In the genomic region with DNA sequence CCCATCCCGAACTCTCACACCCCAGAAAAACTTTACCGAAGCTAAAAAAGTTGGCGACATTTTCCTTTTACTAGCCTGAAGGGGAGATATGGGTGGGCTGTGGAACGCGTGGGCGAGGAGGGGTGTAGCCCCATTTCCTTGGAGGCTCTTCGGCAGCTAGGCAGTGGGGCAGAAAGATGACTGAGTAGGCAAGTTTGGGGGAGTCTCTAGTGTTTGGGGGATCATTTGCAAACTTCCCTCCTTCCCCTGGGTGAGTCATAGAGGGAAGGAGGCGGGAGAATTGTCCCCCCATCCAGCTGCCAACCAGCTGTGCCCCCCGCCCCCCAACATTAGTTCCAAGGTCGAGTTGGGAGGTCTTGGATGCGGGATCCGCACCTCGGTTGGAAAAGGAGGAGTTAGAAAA, we compare ENCODE assay signal across 8 cellular contexts. TPM values are rescaled to one million over a fixed set of nuclear protein-coding genes. Genes with fewer than 3 reads are reported as not detected.
A peak's percentile ranks its signal among the peaks of the same experiment; 100 is the strongest.
DNase-seq lines count a peak whose midpoint lies in the region; ATAC-seq and TF ChIP-seq lines count a peak whose summit lies in the region.

No MANE protein-coding gene starts in this region.

- POLR2A ChIA-PET in activated naive CD8-positive, alpha-beta T cell treated with anti-CD3 and anti-CD28 coated beads, Interleukin-2, amount 10 ng/mL, durations not matched to agents 7 days and 5 days (lab: Charles Lee), result interaction anchor here (0.5 to 9.9 kb wide), 5 partner anchors 8 to 249 kb away, joined by 3 to 119 read pairs (median 4); a partner anchor contains a TSS

- peaks cover 51% of the 10 kb centered on the region for H3K4me1 Mint-ChIP-seq in activated naive CD4-positive, alpha-beta T cell treated with anti-CD3 and anti-CD28 coated beads, Interleukin-2, amount 50 U/mL, for 24 hours
- peaks cover 33% of the 10 kb centered on the region for H3K4me1 Mint-ChIP-seq in activated naive CD8-positive, alpha-beta T cell treated with anti-CD3 and anti-CD28 coated beads, Interleukin-2, amount 10 ng/mL, durations not matched to agents 7 days and 5 days

- H3K4me1 ChIP-seq in suprapubic skin, result peaks cover 45% of the 10 kb centered on the region

- peak overlapping the region; percentile 97 for H3K4me3 Mint-ChIP-seq in activated naive CD4-positive, alpha-beta T cell treated with anti-CD3 and anti-CD28 coated beads, Interleukin-2, amount 50 U/mL, for 24 hours
- H3K4me3 Mint-ChIP-seq in activated naive CD8-positive, alpha-beta T cell treated with anti-CD3 and anti-CD28 coated beads, Interleukin-2, amount 10 ng/mL, durations not matched to agents 7 days and 5 days, result peak overlapping the region; percentile 92

- H3K36me3 Mint-ChIP-seq in activated naive CD4-positive, alpha-beta T cell treated with anti-CD3 and anti-CD28 coated beads, Interleukin-2, amount 50 U/mL, for 24 hours, result no peaks in the 10 kb centered on the region
- no peaks in the 10 kb centered on the region for H3K36me3 Mint-ChIP-seq in activated naive CD8-positive, alpha-beta T cell treated with anti-CD3 and anti-CD28 coated beads, Interleukin-2, amount 10 ng/mL, durations not matched to agents 7 days and 5 days

- peak overlapping the region; percentile 70 for H3K27ac ChIP-seq in suprapubic skin

- peak overlapping the region; percentile 61 for H3K4me3 ChIP-seq in kidney epithelial cell (ENCODE audit: low read depth, low read length)
- peak overlapping the region; percentile 75 for H3K4me3 ChIP-seq in suprapubic skin

- H3K27ac Mint-ChIP-seq in activated naive CD4-positive, alpha-beta T cell treated with anti-CD3 and anti-CD28 coated beads, Interleukin-2, amount 50 U/mL, for 24 hours, result no peak overlapping the region
- peak overlapping the region; percentile 37 for H3K27ac Mint-ChIP-seq in activated naive CD8-positive, alpha-beta T cell treated with anti-CD3 and anti-CD28 coated beads, Interleukin-2, amount 10 ng/mL, durations not matched to agents 7 days and 5 days

- H3K27me3 ChIP-seq in kidney epithelial cell (ENCODE audit: control insufficient read depth, insufficient read depth, low read length), result peaks cover 9% of the 10 kb centered on the region
- H3K27me3 ChIP-seq in suprapubic skin, result peaks cover under 1% of the 10 kb centered on the region

- TF ChIP-seq EP300 in suprapubic skin (IDR thresholded peaks at IDR 0.05), result no peak

- no peak for TF ChIP-seq CTCF in kidney epithelial cell (IDR thresholded peaks at IDR 0.05; ENCODE audit: insufficient read depth, low read length, poor library complexity, severe bottlenecking)
- no peak for TF ChIP-seq CTCF in suprapubic skin (IDR thresholded peaks at IDR 0.05)

- peaks cover 2% of the 10 kb centered on the region for H3K27me3 Mint-ChIP-seq in activated naive CD4-positive, alpha-beta T cell treated with anti-CD3 and anti-CD28 coated beads, Interleukin-2, amount 50 U/mL, for 24 hours
- peaks cover 11% of the 10 kb centered on the region for H3K27me3 Mint-ChIP-seq in activated naive CD8-positive, alpha-beta T cell treated with anti-CD3 and anti-CD28 coated beads, Interleukin-2, amount 10 ng/mL, durations not matched to agents 7 days and 5 days

- WGBS in suprapubic skin, result under 1% methylated on average over 12 of the region's 13 CpGs

- H3K9me3 Mint-ChIP-seq in activated naive CD4-positive, alpha-beta T cell treated with anti-CD3 and anti-CD28 coated beads, Interleukin-2, amount 50 U/mL, for 24 hours, result no peaks in the 10 kb centered on the region
- no peaks in the 10 kb centered on the region for H3K9me3 Mint-ChIP-seq in activated naive CD8-positive, alpha-beta T cell treated with anti-CD3 and anti-CD28 coated beads, Interleukin-2, amount 10 ng/mL, durations not matched to agents 7 days and 5 days

- DNase-seq in activated naive CD4-positive, alpha-beta T cell treated with Interleukin-2 at 50 U/mL for 16 hours, result no peak
- no peak for DNase-seq in activated naive CD8-positive, alpha-beta T cell treated with anti-CD3 and anti-CD28 coated beads, Interleukin-2, amount 10 ng/mL, durations not matched to agents 7 days and 5 days
- DNase-seq in kidney epithelial cell (ENCODE audit: low read depth) (no peak), suprapubic skin (ENCODE audit: low spot score in 2 of 2) (no peak), OCI-M2 (lab: John Stamatoyannopoulos, UW; ENCODE audit: unreplicated experiment) (no peak), NCI-H1105 (lab: John Stamatoyannopoulos, UW) (no peak)

- ATAC-seq in activated naive CD8-positive, alpha-beta T cell treated with anti-CD3 and anti-CD28 coated beads, Interleukin-2, amount 10 ng/mL, durations not matched to agents 7 days and 5 days (ENCODE audit: low read depth), result no peak
- ATAC-seq in GM21825 (IDR thresholded peaks at IDR 0.05; ENCODE audit: unreplicated experiment), result no peak

- no peaks in the 10 kb centered on the region for H3K9me3 ChIP-seq in suprapubic skin

- TF ChIP-seq POLR2A in suprapubic skin (IDR thresholded peaks at IDR 0.05), result no peak

- H3K36me3 ChIP-seq in kidney epithelial cell (ENCODE audit: control insufficient read depth, insufficient read depth, low read length) (no peaks in the 10 kb centered on the region), suprapubic skin (no peaks in the 10 kb centered on the region)

RNA-seq across cellular contexts. Expression of a gene that starts 2.3 kb away (rescaled TPM):
- under 1 TPM; 0.54 to 0.86 TPM for total RNA-seq in activated naive CD8-positive, alpha-beta T cell treated with anti-CD3 and anti-CD28 coated beads, Interleukin-2, amount 10 ng/mL, durations not matched to agents 7 days and 5 days
- total RNA-seq in kidney epithelial cell, result 1.6 TPM in 2 replicates
- 1 to 10 TPM in 2 of 4 donors, under 1 TPM in 1, not detected in 1; 0.51 to 2.9 (median 2.0) TPM for total RNA-seq in suprapubic skin

RNA-seq across cellular contexts. Expression of a gene that starts 6.8 kb away (rescaled TPM):
- not detected for total RNA-seq in activated naive CD8-positive, alpha-beta T cell treated with anti-CD3 and anti-CD28 coated beads, Interleukin-2, amount 10 ng/mL, durations not matched to agents 7 days and 5 days
- 4.4 and 8.7 TPM in 2 replicates for total RNA-seq in kidney epithelial cell
- under 1 TPM in 1 of 4 donors, not detected in 3; 0.56 TPM for total RNA-seq in suprapubic skin

RNA-seq across cellular contexts. Expression of a gene that starts 17.8 kb away (rescaled TPM):
- 100 to 1,000 TPM; 282 to 304 TPM for total RNA-seq in activated naive CD8-positive, alpha-beta T cell treated with anti-CD3 and anti-CD28 coated beads, Interleukin-2, amount 10 ng/mL, durations not matched to agents 7 days and 5 days
- total RNA-seq in kidney epithelial cell (1.1 and 2.9 TPM in 2 replicates), suprapubic skin (1 to 10 TPM; 5.4 to 7.4 (median 5.9) TPM)

RNA-seq across cellular contexts. Expression of a gene that starts 26.0 kb away (rescaled TPM):
- 100 to 1,000 TPM; 293 to 306 TPM for total RNA-seq in activated naive CD8-positive, alpha-beta T cell treated with anti-CD3 and anti-CD28 coated beads, Interleukin-2, amount 10 ng/mL, durations not matched to agents 7 days and 5 days
- total RNA-seq in kidney epithelial cell (260 and 268 TPM in 2 replicates), suprapubic skin (100 to 1,000 TPM in 1 of 4 donors, 10 to 100 TPM in 3; 55.7 to 203 (median 79.7) TPM)

RNA-seq across cellular contexts. Expression of a gene that starts 27.3 kb away (rescaled TPM):
- under 1 TPM in 1 of 2 experiments, not detected in 1; 0.14 TPM for total RNA-seq in activated naive CD8-positive, alpha-beta T cell treated with anti-CD3 and anti-CD28 coated beads, Interleukin-2, amount 10 ng/mL, durations not matched to agents 7 days and 5 days
- total RNA-seq in kidney epithelial cell (not detected in 2 replicates), suprapubic skin (not detected)

Comparison
In these comparisons a context has a peak if more than half of its experiments do, and no peak if none do; other contexts are left out.
1. RNA of a gene that starts 17.8 kb away (total RNA-seq): 282 to 304 TPM in activated naive CD8-positive, alpha-beta T cell treated with anti-CD3 and anti-CD28 coated beads, Interleukin-2, amount 10 ng/mL, durations not matched to agents 7 days and 5 days; 5.4 to 7.4 TPM in suprapubic skin and 1.1 to 2.9 TPM in kidney epithelial cell; every median in the first group is over 10 times any median in the second.